8 cellular contexts compared by ENCODE assay signal in the genomic region with DNA sequence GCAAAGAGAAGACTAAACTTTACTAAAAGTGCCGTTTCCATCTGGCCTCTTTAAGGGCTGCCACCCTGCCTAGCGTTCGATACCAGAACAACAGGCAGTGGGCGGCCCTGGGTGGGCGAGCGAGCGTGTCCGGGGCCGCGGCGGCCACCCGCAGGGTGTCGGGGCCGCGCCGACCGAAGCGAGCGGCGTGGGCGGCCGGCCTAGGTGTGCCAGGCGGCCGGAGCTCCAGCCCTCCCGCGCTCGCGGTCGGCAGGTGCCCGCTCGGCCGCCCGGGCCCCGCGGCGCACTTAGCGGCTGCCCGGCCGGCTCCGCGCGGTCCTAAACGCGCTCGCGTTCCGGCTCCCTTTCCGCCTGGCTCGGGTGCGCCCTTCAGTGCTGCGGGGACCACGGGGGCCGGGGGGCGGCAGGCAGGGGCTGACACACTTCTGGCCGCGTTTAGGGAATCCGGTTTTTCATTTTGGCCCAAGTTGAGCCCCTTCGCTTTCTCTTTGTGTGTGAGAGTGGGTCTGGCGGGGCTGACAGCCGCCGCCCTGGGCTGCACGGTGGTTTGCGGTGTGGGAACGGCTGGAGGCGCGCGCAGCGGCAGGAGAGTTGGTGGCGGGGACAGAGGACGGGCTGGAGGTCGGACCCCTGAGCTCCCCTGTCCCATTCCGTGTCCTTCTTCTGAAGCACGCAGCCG. TPM values are rescaled to one million over a fixed set of nuclear protein-coding genes. Genes with fewer than 3 reads are reported as not detected.
DNase-seq lines count a peak whose midpoint lies in the region; ATAC-seq, FAIRE-seq and TF ChIP-seq lines count a peak whose summit lies in the region.

No MANE protein-coding gene starts in this region.

- peak overlapping the region in 4 of 6 donors; percentile 12 to 83 (median 40) for H3K27ac Mint-ChIP-seq in immature natural killer cell

- H3K36me3 ChIP-seq in K562 (ENCODE audit: control insufficient read depth, insufficient read depth, low read length) (no peaks in the 10 kb centered on the region), small intestine (ENCODE audit: control insufficient read depth in 2 of 2, insufficient read depth in 2 of 2, low read length in 2 of 2) (no peaks in the 10 kb centered on the region)

- H3K4me1 ChIP-seq in K562 (replicated peaks in 1 of 2; ENCODE audit: control insufficient read depth in 2 of 2, insufficient read depth in 2 of 2, low read length in 2 of 2) (peaks cover 2 to 42% of the 10 kb centered on the region in 2 experiments; a peak in 3 of 5 replicates), small intestine (ENCODE audit: control insufficient read depth in 2 of 2, insufficient read depth in 1 of 2, low read depth in 1 of 2, low read length in 1 of 2) (peaks cover 2 to 3% of the 10 kb centered on the region in 2 donors)

- H3K27me3 Mint-ChIP-seq in immature natural killer cell (ENCODE audit: low read depth in 3 of 3): peaks cover 19 to 57% (median 42%) of the 10 kb centered on the region in 3 donors

- no peaks in the 10 kb centered on the region for H3K79me2 ChIP-seq in K562 (ENCODE audit: control insufficient read depth, insufficient read depth, low read length)

- peak overlapping the region; percentile 83 to 98 (median 89) for H3K4me3 Mint-ChIP-seq in immature natural killer cell

- intact Hi-C loops in K562 (cut with micrococcal nuclease): no loop called here

- no peak overlapping the region for H3K4me2 ChIP-seq in K562 (ENCODE audit: insufficient read depth, low read length)

- TF ChIP-seq RAD21 in K562 (CRISPR knock-in tag; conservative IDR thresholded peaks at IDR 0.05 in 1 of 2, IDR thresholded peaks at IDR 0.05 in 1 of 2): no peak

- 0 out of 2 replicates have a peak, but pooled peaks have one; percentile 20 for TF ChIP-seq POLR2A in Raji (IDR thresholded peaks at IDR 0.05; ENCODE audit: insufficient read depth, low read depth, low read length)
- TF ChIP-seq POLR2A in K562 (conservative IDR thresholded peaks at IDR 0.05): no peak

- DNase-seq in AG08396 (ENCODE audit: low spot score) (peak; percentile 84), GM13977 (ENCODE audit: low spot score) (peak; percentile 84), K562 (ENCODE audit: extremely low read depth in 1 of 4, low spot score in 3 of 4) (peak; percentile 17 to 35 (median 23)), immature natural killer cell (peak; percentile 50 to 61 (median 54)), small intestine (peak; percentile 46), putamen (ENCODE audit: low spot score) (no peak)

- no peak for FAIRE-seq in K562 (lab: Jason Lieb, UNC)
- FAIRE-seq in small intestine (lab: Jason Lieb, UNC): no peak

- TF ChIP-seq EP300 in K562 (IDR thresholded peaks at IDR 0.05; ENCODE audit: low read length): no peak

- H3K27ac ChIP-seq in K562 (ENCODE audit: extremely low read depth, low read depth, low read length): no peak overlapping the region
- no peak overlapping the region for H3K27ac ChIP-seq in small intestine (ENCODE audit: low read depth in 1 of 2, low read length in 1 of 2)

- in situ Hi-C loops in GM13977 (cut with MboI; ENCODE audit: low pct_unique_long_range_greater_than_20kb, low sequenced_read_pairs, unreplicated experiment) (no loop called here), K562 (cut with MboI) (no loop called here)

- POLR2A ChIA-PET in K562 (lab: Yijun Ruan, JAX): no interaction called here

- TF ChIP-seq CTCF in GM13977 (IDR thresholded peaks at IDR 0.05; ENCODE audit: extremely low read depth, insufficient read depth, missing control alignments) (peak; percentile 19), K562 (IDR thresholded peaks at IDR 0.05 in 2 of 3, conservative IDR thresholded peaks at IDR 0.05 in 1 of 3; ENCODE audit: insufficient read depth in 2 of 3, low read depth in 1 of 3, low read length in 3 of 3) (no peak)

- H3K9me1 ChIP-seq in K562 (ENCODE audit: control insufficient read depth, insufficient read depth, low read length): no peaks in the 10 kb centered on the region

- no TSS peak for BruUV-seq in K562 (replicated peaks; lab: Mats Ljungman, UMichigan)

- H2AFZ ChIP-seq in K562 (ENCODE audit: low read depth, low read length): no peak overlapping the region

- no peaks in the 10 kb centered on the region for H3K36me3 Mint-ChIP-seq in immature natural killer cell

- WGBS in K562 (ENCODE audit: insufficient coverage, low coverage, missing lambda C conversion rate): 2% methylated on average over 11 of the region's 74 CpGs
- 0 to 1% (median 1%) methylated on average over 65 to 74 of the region's 74 CpGs for WGBS in small intestine, 3 donors

- ATAC-seq in HG03108 (IDR thresholded peaks at IDR 0.05; ENCODE audit: unreplicated experiment): peak; percentile 29
- ATAC-seq in K562: 0 out of 3 replicates have a peak, but pooled peaks have one; percentile 15

- H3K27me3 ChIP-seq in K562 (ENCODE audit: control insufficient read depth in 2 of 2, insufficient read depth in 2 of 2, low read length in 2 of 2): peaks cover 18 to 53% of the 10 kb centered on the region in 2 experiments; a peak in 4 of 5 replicates
- peaks cover 0 to 16% of the 10 kb centered on the region in 2 donors for H3K27me3 ChIP-seq in small intestine (ENCODE audit: control insufficient read depth in 2 of 2, insufficient read depth in 2 of 2, low read length in 2 of 2)

- H3K9ac ChIP-seq in K562 (ENCODE audit: insufficient read depth in 1 of 2, low read depth in 2 of 2, low read length in 2 of 2): 0 out of 4 replicates have a peak overlapping the region, but pooled peaks of 1 of the 2 experiments have one; percentile 26

- H3K9me3 ChIP-seq in K562 (replicated peaks; ENCODE audit: control insufficient read depth, insufficient read depth, low read depth, low read length): no peaks in the 10 kb centered on the region
- no peaks in the 10 kb centered on the region for H3K9me3 ChIP-seq in small intestine (ENCODE audit: control insufficient read depth, low read depth)

- no peak overlapping the region for H3K4me3 ChIP-seq in K562
- H3K4me3 ChIP-seq in small intestine (ENCODE audit: low read depth in 1 of 2, low read length in 2 of 2): peak overlapping the region; percentile 24 to 58

- H3K9me3 Mint-ChIP-seq in immature natural killer cell: peaks cover 0 to 5% (median 0%) of the 10 kb centered on the region in 6 donors

- no peaks in the 10 kb centered on the region for H4K20me1 ChIP-seq in K562 (replicated peaks; ENCODE audit: control insufficient read depth, insufficient read depth, low read length)

- CTCF ChIA-PET in K562 (lab: Yijun Ruan, JAX; ENCODE audit: low intra/inter-chr PET ratio): no interaction called here

- peaks cover 38 to 63% of the 10 kb centered on the region in 2 donors for H3K4me1 Mint-ChIP-seq in immature natural killer cell

TF ChIP-seq in K562, 482 proteins besides CTCF, POLR2A, EP300 and RAD21:
- TF ChIP-seq HNRNPLL (IDR thresholded peaks at IDR 0.05; ENCODE audit: low read depth, low read length, poor library complexity, severe bottlenecking) (peak; percentile 83), HEY1 (CRISPR knock-in tag; IDR thresholded peaks at IDR 0.05; ENCODE audit: borderline replicate concordance) (no peak), KLF13 (tag; IDR thresholded peaks at IDR 0.05; ENCODE audit: borderline replicate concordance, low read depth) (no peak), CXXC5 (CRISPR knock-in tag; IDR thresholded peaks at IDR 0.05) (0 out of 2 replicates have a peak, but pooled peaks have one; percentile 25)

RNA-seq across cellular contexts. Expression of gene FGF9, which starts 2.9 kb away (rescaled TPM):
- not detected in 2 replicates for total RNA-seq in K562 (2011; cell fraction: chromatin; rRNA removed; ENCODE audit: low replicate concordance)
- not detected in 2 replicates for total RNA-seq in K562 (2011; cell fraction: nucleolus; rRNA removed)
- total RNA-seq in K562 (2011; cell fraction: nucleoplasm; rRNA removed): not detected in 2 replicates
- not detected in 2 replicates for total RNA-seq in K562 (2014; rRNA removed)
- total RNA-seq in K562 (2014; rRNA removed; fragmentation: Illumina TruSeq; extraction: Trizol): not detected in 2 replicates
- not detected in 2 replicates for total RNA-seq in K562 (2015; rRNA removed; fragmentation: Illumina TruSeq; extraction: Trizol)
- total RNA-seq in K562 (2021): not detected in 2 replicates
- not detected in 2 replicates for polyA plus RNA-seq in K562 (2011; rRNA removed)
- not detected in 2 replicates for polyA plus RNA-seq in K562 (2011; cell fraction: cytosol; rRNA removed)
- not detected in 2 replicates for polyA plus RNA-seq in K562 (2011; cell fraction: nucleus; rRNA removed)
- not detected in 2 replicates for polyA plus RNA-seq in K562 (2012)
- polyA plus RNA-seq in K562 (2014; fragmentation: Illumina TruSeq; extraction: Trizol): not detected in 2 replicates
- not detected for polyA plus RNA-seq in K562 (2014; fragmentation: Nextera tagmentation; extraction: Ambion mirVana)
- polyA plus RNA-seq in K562 (2014; rRNA removed): not detected in 2 replicates
- polyA minus RNA-seq in K562 (2011; rRNA and poly(A)+ RNA removed): not detected in 2 replicates
- not detected in 2 replicates for polyA minus RNA-seq in K562 (2011; cell fraction: cytosol; rRNA and poly(A)+ RNA removed)
- polyA minus RNA-seq in K562 (2011; cell fraction: nucleus; rRNA and poly(A)+ RNA removed): not detected in 2 replicates
- under 1 TPM in 2 of 3 donors, not detected in 1; 0.26 to 0.40 TPM for polyA plus RNA-seq in immature natural killer cell
- under 1 TPM; 0.22 to 0.42 (median 0.27) TPM for polyA plus RNA-seq in small intestine
